ENCODE assay signal across 12 cellular contexts in genomic region chr20:48791666-48792071, GRCh38. TPM values are rescaled to one million over a fixed set of nuclear protein-coding genes. Genes with fewer than 3 reads are reported as not detected.
DNase-seq lines count a peak whose midpoint lies in the region; TF ChIP-seq lines count a peak whose summit lies in the region.
"Had no signal": no experiment of that assay in that cellular context is flagged by ENCODE, and none has a peak within 500 bp of the region (broad histone marks: within the 10 kb centered on the region; RNA-seq: fewer than 3 reads in every experiment).

No MANE protein-coding gene starts in this region.

- H3K4me1 ChIP-seq in A673 (ENCODE audit: insufficient read depth, low read length, poor library complexity, severe bottlenecking) (peaks cover 73% of the 10 kb centered on the region), ascending aorta (peaks cover 18 to 24% of the 10 kb centered on the region in 2 donors)

- no peaks in the 10 kb centered on the region for H3K27me3 ChIP-seq in A673 (replicated peaks; ENCODE audit: insufficient read depth, low read depth, low read length, poor library complexity)
- no peaks in the 10 kb centered on the region for H3K27me3 ChIP-seq in ascending aorta

- peak overlapping the region in 3 of 6 donors; percentile 37 to 62 (median 51) for H3K27ac Mint-ChIP-seq in immature natural killer cell
- H3K27ac Mint-ChIP-seq: activated naive CD8-positive, alpha-beta T cell; CD4-positive, alpha-beta T cell had no signal

- POLR2A ChIA-PET in A673 (lab: Charles Lee; ENCODE audit: low non-redundant PET) = no interaction called here

- DNase-seq in A673 (ENCODE audit: low spot score) (no peak), GM04503 (ENCODE audit: low read depth) (peak; percentile 66), ascending aorta (ENCODE audit: low spot score in 2 of 2) (peak in 1 of 2 donors; percentile 78), immature natural killer cell (no peak), T1000 (lab: John Stamatoyannopoulos, UW) (no peak), GOT3 (lab: John Stamatoyannopoulos, UW) (no peak)
- no peak for DNase-seq in activated CD8-positive, alpha-beta memory T cell treated with anti-CD3 and anti-CD28 coated beads for 24 hours
- DNase-seq in stimulated activated CD4-positive, alpha-beta T cell treated with anti-CD3 and anti-CD28 coated beads, Interleukin-4, amount 100 ng/mL, for 4 hours = no peak
- DNase-seq: CD4-positive, alpha-beta T cell; islet precursor cell; stimulated activated CD4-positive, alpha-beta T cell treated with anti-CD3 and anti-CD28 coated beads, Interleukin-2, amount 100 ng/mL, for 48 hours had no signal

- TF ChIP-seq CTCF in A673 (conservative IDR thresholded peaks at IDR 0.05; ENCODE audit: low read depth, low read length) = no peak
- no peak for TF ChIP-seq CTCF in ascending aorta (IDR thresholded peaks at IDR 0.05)

- no peaks in the 10 kb centered on the region for H3K9me3 Mint-ChIP-seq in immature natural killer cell
- H3K9me3 Mint-ChIP-seq: CD4-positive, alpha-beta T cell had no signal

- H3K4me1 Mint-ChIP-seq in immature natural killer cell = peaks cover 0 to 36% of the 10 kb centered on the region in 2 donors

- intact Hi-C loops in A673 (cut with micrococcal nuclease; ENCODE audit: unreplicated experiment) = no loop called here
- intact Hi-C loops in ascending aorta (cut with DNase I) = loop anchor here (2.0 to 5.0 kb wide), 2 partner anchors 37 to 69 kb away; no protein-coding TSS in a partner anchor

- H3K4me3 ChIP-seq in A673 (ENCODE audit: low read depth, low read length, poor library complexity, severe bottlenecking) = no peak overlapping the region
- no peak overlapping the region for H3K4me3 ChIP-seq in ascending aorta

- H3K36me3 Mint-ChIP-seq in immature natural killer cell = peaks cover 0 to 6% (median 0%) of the 10 kb centered on the region in 3 donors

- H3K9me3 ChIP-seq in A673 (ENCODE audit: low read depth, low read length, poor library complexity, severe bottlenecking) (no peaks in the 10 kb centered on the region), ascending aorta (no peaks in the 10 kb centered on the region)

- H3K36me3 ChIP-seq in A673 (ENCODE audit: insufficient read depth, low read length, poor library complexity, severe bottlenecking) = peaks cover 3% of the 10 kb centered on the region
- H3K36me3 ChIP-seq in ascending aorta = no peaks in the 10 kb centered on the region

- peak overlapping the region in 4 of 5 donors; percentile 49 to 74 (median 64) for H3K4me3 Mint-ChIP-seq in immature natural killer cell
- H3K4me3 Mint-ChIP-seq: activated naive CD8-positive, alpha-beta T cell; CD4-positive, alpha-beta T cell had no signal

- H3K27me3 Mint-ChIP-seq in immature natural killer cell (ENCODE audit: low read depth in 3 of 3) = peaks cover 0 to 7% (median 0%) of the 10 kb centered on the region in 3 donors
- H3K27me3 Mint-ChIP-seq: activated naive CD8-positive, alpha-beta T cell; CD4-positive, alpha-beta T cell had no signal

- H3K27ac ChIP-seq in A673 (ENCODE audit: low read depth, low read length, poor library complexity, severe bottlenecking) = peak overlapping the region; percentile 8
- H3K27ac ChIP-seq in ascending aorta = peak overlapping the region; percentile 46 to 51

- CTCF ChIA-PET in A673 (lab: Charles Lee) = no interaction called here

- no TSS peak for BruUV-seq in A673 (replicated peaks; lab: Mats Ljungman, UMichigan)

RNA-seq across cellular contexts. Expression of gene PREX1, which starts 36.1 kb away (rescaled TPM):
- total RNA-seq in A673 (2021) = 145 and 174 TPM in 2 replicates
- 75.4 TPM for total RNA-seq in ascending aorta
- 10 to 100 TPM; 30.5 to 94.3 (median 54.9) TPM for polyA plus RNA-seq in immature natural killer cell
